1 cellular context compared by ENCODE assay signal in genomic region chr4:156945532-156945931, GRCh38.
TF ChIP-seq lines count a peak whose summit lies in the region.

No MANE protein-coding gene starts in this region.

TF ChIP-seq in GM23338, 12 proteins besides CTCF, POLR2A, EP300 and RAD21 (continued from another document):
- TF ChIP-seq ZNF462 (CRISPR knock-in tag; IDR thresholded peaks at IDR 0.05): no peak
- TF ChIP-seq ZNF114 (CRISPR knock-in tag; IDR thresholded peaks at IDR 0.05): no peak
- no peak for TF ChIP-seq STAT1 (IDR thresholded peaks at IDR 0.05; ENCODE audit: unreplicated experiment)
- no peak for TF ChIP-seq JUNB (IDR thresholded peaks at IDR 0.05; ENCODE audit: unreplicated experiment)
- TF ChIP-seq POLR2AphosphoS5 (IDR thresholded peaks at IDR 0.05; ENCODE audit: low read depth): no peak
- no peak for TF ChIP-seq REST (IDR thresholded peaks at IDR 0.05; ENCODE audit: unreplicated experiment)
- no peak for TF ChIP-seq ETS1 (IDR thresholded peaks at IDR 0.05)
